In genomic region chr2:38557217-38557616, GRCh38 we compare ENCODE assay signal across 28 cellular contexts.
"Had no signal": no experiment of that assay in that cellular context is flagged by ENCODE, and none has a peak within 500 bp of the region (broad histone marks: within the 10 kb centered on the region; RNA-seq: fewer than 3 reads in every experiment).

No MANE protein-coding gene starts in this region.

- ATAC-seq: activated CD8-positive, alpha-beta memory T cell treated with anti-CD3 and anti-CD28 coated beads, Interleukin-2, amount 10 ng/mL, durations not matched to agents 7 days and 5 days; activated naive CD4-positive, alpha-beta T cell treated with anti-CD3 and anti-CD28 coated beads, Interleukin-2, amount 50 U/mL, for 72 hours; activated naive CD8-positive, alpha-beta T cell treated with anti-CD3 and anti-CD28 coated beads, Interleukin-2, amount 50 U/mL, for 24 hours; body of pancreas; Panc1; SK-N-SH treated with all-trans-retinoic acid at 6 μM for 48 hours had no signal

- H3K4me3 Mint-ChIP-seq: activated CD8-positive, alpha-beta memory T cell treated with anti-CD3 and anti-CD28 coated beads, Interleukin-2, amount 10 ng/mL, durations not matched to agents 7 days and 5 days; activated naive CD8-positive, alpha-beta T cell treated with anti-CD3 and anti-CD28 coated beads, Interleukin-2, amount 50 U/mL, for 24 hours; activated T-cell treated with anti-CD3 and anti-CD28 coated beads, Interleukin-2, amount 50 U/mL, for 24 hours; activated T-helper 1 cell treated with anti-CD3 and anti-CD28 coated beads, Interleukin-12 subunit alpha, Interleukin-12 subunit beta, Interleukin-2, Interleukin-4 antibody, amounts not matched to agents 30 ng/mL and 10 ng/mL and 1 ng/mL, durations not matched to agents 14 hours and 24 hours and 36 hours; T-helper 1 cell treated with Interleukin-12 subunit alpha and Interleukin-12 subunit beta and Interleukin-4 antibody, amounts not matched to agents 30 μg/mL and 1 μg/mL, for 36 hours had no signal

- DNase-seq: activated CD4-positive, CD25-positive, alpha-beta regulatory T cell; activated CD8-positive, alpha-beta memory T cell treated with anti-CD3 and anti-CD28 coated beads, Interleukin-2, amount 10 ng/mL, durations not matched to agents 7 days and 5 days; activated effector memory CD4-positive, alpha-beta T cell treated with anti-CD3 and anti-CD28 coated beads, Interleukin-2, amount 50 U/mL, for 16 hours; activated naive CD4-positive, alpha-beta T cell treated with Interleukin-2 at 50 U/mL for 16 hours; activated naive CD8-positive, alpha-beta T cell treated with anti-CD3 and anti-CD28 coated beads, Interleukin-2, amount 50 U/mL, for 24 hours; activated T-cell treated with anti-CD3 and anti-CD28 coated beads, Interleukin-2, amount 50 U/mL, for 24 hours; amniotic stem cell; body of pancreas; KG1; NCI-H1105; NCI-H1436; NCI-H1694 treated with DMSO at 0.1 percent for 48 hours; NCI-H2029 treated with DMSO at 0.1 percent for 48 hours; NCI-H345; NCI-H510A; NCI-H526 treated with DMSO at 0.1 percent for 48 hours; NK-92 treated with Interleukin-12 subunit alpha and Interleukin-12 subunit beta, amount 100 ng/mL, for 24 hours; OCI-M1; RPMI8226; SHP77; T1000 had no signal

- H3K4me3 ChIP-seq: ascending aorta, body of pancreas, SJSA1 had no signal

- H3K9me3 ChIP-seq: ascending aorta, body of pancreas, SJSA1 had no signal

- H3K9me3 Mint-ChIP-seq: activated naive CD4-positive, alpha-beta T cell treated with anti-CD3 and anti-CD28 coated beads, Interleukin-2, amount 50 U/mL, for 72 hours; activated naive CD8-positive, alpha-beta T cell treated with anti-CD3 and anti-CD28 coated beads, Interleukin-2, amount 50 U/mL, for 24 hours; activated T-cell treated with anti-CD3 and anti-CD28 coated beads, Interleukin-2, amount 50 U/mL, for 24 hours; activated T-helper 1 cell treated with anti-CD3 and anti-CD28 coated beads, Interleukin-12 subunit alpha, Interleukin-12 subunit beta, Interleukin-2, Interleukin-4 antibody, amounts not matched to agents 30 ng/mL and 10 ng/mL and 1 ng/mL, durations not matched to agents 14 hours and 24 hours and 36 hours; T-helper 1 cell treated with Interleukin-12 subunit alpha and Interleukin-12 subunit beta and Interleukin-4 antibody, amounts not matched to agents 30 μg/mL and 1 μg/mL, for 36 hours had no signal

- H3K27ac Mint-ChIP-seq: activated CD8-positive, alpha-beta memory T cell treated with anti-CD3 and anti-CD28 coated beads, Interleukin-2, amount 10 ng/mL, durations not matched to agents 7 days and 5 days; activated naive CD4-positive, alpha-beta T cell treated with anti-CD3 and anti-CD28 coated beads, Interleukin-2, amount 50 U/mL, for 72 hours; activated naive CD8-positive, alpha-beta T cell treated with anti-CD3 and anti-CD28 coated beads, Interleukin-2, amount 50 U/mL, for 24 hours; activated T-cell treated with anti-CD3 and anti-CD28 coated beads, Interleukin-2, amount 50 U/mL, for 24 hours; activated T-helper 1 cell treated with anti-CD3 and anti-CD28 coated beads, Interleukin-12 subunit alpha, Interleukin-12 subunit beta, Interleukin-2, Interleukin-4 antibody, amounts not matched to agents 30 ng/mL and 10 ng/mL and 1 ng/mL, durations not matched to agents 14 hours and 24 hours and 36 hours; T-helper 1 cell treated with Interleukin-12 subunit alpha and Interleukin-12 subunit beta and Interleukin-4 antibody, amounts not matched to agents 30 μg/mL and 1 μg/mL, for 36 hours had no signal

- H3K4me1 ChIP-seq: ascending aorta, body of pancreas, SJSA1 had no signal

- H3K27me3 Mint-ChIP-seq: activated CD8-positive, alpha-beta memory T cell treated with anti-CD3 and anti-CD28 coated beads, Interleukin-2, amount 10 ng/mL, durations not matched to agents 7 days and 5 days; activated naive CD8-positive, alpha-beta T cell treated with anti-CD3 and anti-CD28 coated beads, Interleukin-2, amount 50 U/mL, for 24 hours; activated T-cell treated with anti-CD3 and anti-CD28 coated beads, Interleukin-2, amount 50 U/mL, for 24 hours had no signal

- H3K27me3 ChIP-seq: ascending aorta, body of pancreas, SJSA1 had no signal

- H3K27ac ChIP-seq: ascending aorta, body of pancreas, SJSA1 had no signal
